In the genomic region with DNA sequence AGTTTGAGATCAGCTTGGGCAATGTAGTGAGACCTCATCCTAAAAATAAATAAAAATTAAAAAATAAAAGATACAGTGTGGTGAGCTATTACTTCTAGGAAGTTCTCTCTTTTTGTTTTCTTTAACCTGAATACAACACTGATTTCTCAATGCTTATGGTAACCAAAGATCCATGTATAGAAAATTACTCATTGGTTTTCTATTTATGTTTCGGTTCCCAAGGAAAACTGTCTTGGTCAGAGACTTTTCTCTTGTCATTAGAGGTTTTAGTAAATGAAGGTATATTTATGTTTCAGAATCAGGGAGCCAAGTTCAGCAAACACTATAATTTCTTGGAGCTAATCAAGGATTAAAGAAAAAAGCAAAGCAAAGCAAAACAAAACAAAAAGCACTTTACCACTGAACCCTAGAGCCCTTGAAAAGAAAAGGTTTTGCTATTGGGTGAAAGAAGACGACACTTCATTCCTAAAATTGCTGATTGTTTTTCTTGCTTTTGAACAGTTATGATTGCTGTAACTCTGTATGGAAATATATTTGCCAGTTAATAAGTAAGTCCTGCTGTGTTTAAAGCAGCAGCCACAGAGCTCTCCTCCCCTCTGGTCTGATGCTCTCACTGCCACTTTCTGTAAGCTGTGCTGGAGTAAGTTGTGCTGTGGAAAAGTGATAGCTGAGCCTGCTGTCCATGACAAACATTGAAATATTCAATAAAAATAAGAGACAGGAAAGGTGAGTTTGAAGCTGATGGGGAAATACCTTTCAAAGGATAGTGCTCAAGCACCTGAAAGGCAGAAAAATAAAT, we compare ENCODE assay signal across 16 cellular contexts.
A peak's percentile ranks its signal among the peaks of the same experiment; 100 is the strongest.
DNase-seq lines count a peak whose midpoint lies in the region; ATAC-seq and TF ChIP-seq lines count a peak whose summit lies in the region.
"Had no signal": no experiment of that assay in that cellular context is flagged by ENCODE, and none has a peak within 500 bp of the region (broad histone marks: within the 10 kb centered on the region; RNA-seq: fewer than 3 reads in every experiment).

No MANE protein-coding gene starts in this region.

- H3K27me3 Mint-ChIP-seq in T-helper 2 cell treated with Interferon-gamma antibody and Interleukin-4, amounts not matched to agents 5 μg/mL and 100 μg/mL, for 36 hours (ENCODE audit: low read depth) = peaks cover 23% of the 10 kb centered on the region
- peaks cover 23% of the 10 kb centered on the region for H3K27me3 Mint-ChIP-seq in activated naive CD4-positive, alpha-beta T cell treated with anti-CD3 and anti-CD28 coated beads for 36 hours (ENCODE audit: low read depth)
- H3K27me3 Mint-ChIP-seq: IgD-negative memory B cell had no signal

- POLR2A ChIA-PET in IMR-90 (lab: Charles Lee; ENCODE audit: unreplicated experiment) = no interaction called here

- peak overlapping the region; percentile 86 for H3K4me2 ChIP-seq in IMR-90 (ENCODE audit: low read depth, low read length)
- no peak overlapping the region for H3K4me2 ChIP-seq in osteoblast (ENCODE audit: insufficient read depth, low read length)

- no peaks in the 10 kb centered on the region for H3K36me3 Mint-ChIP-seq in T-helper 2 cell treated with Interferon-gamma antibody and Interleukin-4, amounts not matched to agents 5 μg/mL and 100 μg/mL, for 36 hours (ENCODE audit: low read depth)
- no peaks in the 10 kb centered on the region for H3K36me3 Mint-ChIP-seq in activated naive CD4-positive, alpha-beta T cell treated with anti-CD3 and anti-CD28 coated beads for 36 hours (ENCODE audit: low read depth)

- H3K79me1 ChIP-seq in IMR-90 (ENCODE audit: low read depth in 1 of 2, low read length in 2 of 2) = no peaks in the 10 kb centered on the region

- H3K56ac ChIP-seq in IMR-90 (ENCODE audit: extremely low read depth, insufficient read depth, low read length) = no peak overlapping the region

- no CpG with 5 or more reads among the region's 2 CpGs for WGBS in IMR-90 (ENCODE audit: extremely low coverage in 2 of 2, insufficient read length in 1 of 2), 2 experiments

- no peaks in the 10 kb centered on the region for H4K20me1 ChIP-seq in IMR-90 (ENCODE audit: insufficient read depth, low read length)
- no peaks in the 10 kb centered on the region for H4K20me1 ChIP-seq in osteoblast (ENCODE audit: insufficient read depth, low read length)

- no peak for TF ChIP-seq POLR2A in IMR-90 (IDR thresholded peaks at IDR 0.05; ENCODE audit: low read depth, low read length)

- no peak for TF ChIP-seq RAD21 in IMR-90 (IDR thresholded peaks at IDR 0.05; ENCODE audit: low read length)

- no peak overlapping the region; the same call in 1 of the 2 replicates for H3K23ac ChIP-seq in IMR-90 (ENCODE audit: low read depth, low read length)

- H3K27ac ChIP-seq in IMR-90 (ENCODE audit: insufficient read depth, low read length) (no peak overlapping the region), osteoblast (ENCODE audit: low read depth, low read length) (no peak overlapping the region)
- H3K27ac ChIP-seq: SJSA1 had no signal

- H3K4me3 Mint-ChIP-seq in T-helper 2 cell treated with Interferon-gamma antibody and Interleukin-4, amounts not matched to agents 5 μg/mL and 100 μg/mL, for 36 hours = no peak overlapping the region
- H3K4me3 Mint-ChIP-seq in activated naive CD4-positive, alpha-beta T cell treated with anti-CD3 and anti-CD28 coated beads for 36 hours = no peak overlapping the region
- H3K4me3 Mint-ChIP-seq: H9, IgD-negative memory B cell had no signal

- 0 out of 3 replicates have a peak overlapping the region, but pooled peaks have one; percentile 42 for H2BK15ac ChIP-seq in IMR-90 (ENCODE audit: low read depth, low read length)

- CTCF ChIA-PET in IMR-90 (lab: Yijun Ruan, JAX) = interaction anchor here (1.1 kb wide), 1 partner anchor 252 kb away, joined by 3 read pairs; no protein-coding TSS in a partner anchor
- CTCF ChIA-PET in activated naive CD4-positive, alpha-beta T cell treated with anti-CD3 and anti-CD28 coated beads for 36 hours (lab: Charles Lee) = no interaction called here

- H3K36me3 ChIP-seq in IMR-90 (ENCODE audit: control insufficient read depth, insufficient read depth, low read length) (no peaks in the 10 kb centered on the region), osteoblast (ENCODE audit: insufficient read depth, low read length) (no peaks in the 10 kb centered on the region)
- H3K36me3 ChIP-seq: SJSA1 had no signal

- no TSS peak for BruUV-seq in IMR-90 (replicated peaks; lab: Mats Ljungman, UMichigan)

- no peaks in the 10 kb centered on the region for H3K9me3 Mint-ChIP-seq in T-helper 2 cell treated with Interferon-gamma antibody and Interleukin-4, amounts not matched to agents 5 μg/mL and 100 μg/mL, for 36 hours
- no peaks in the 10 kb centered on the region for H3K9me3 Mint-ChIP-seq in activated naive CD4-positive, alpha-beta T cell treated with anti-CD3 and anti-CD28 coated beads for 36 hours
- H3K9me3 Mint-ChIP-seq: H9 had no signal

- H3K4ac ChIP-seq in IMR-90 (ENCODE audit: low read depth, low read length) = no peak overlapping the region

- no peak overlapping the region for H4K91ac ChIP-seq in IMR-90 (ENCODE audit: insufficient read depth, low read depth, low read length)

- dilution Hi-C loops in IMR-90 (cut with HindIII; ENCODE audit: low sequenced_read_pairs, unreplicated experiment) = no loop called here

- H3K4me1 Mint-ChIP-seq in T-helper 2 cell treated with Interferon-gamma antibody and Interleukin-4, amounts not matched to agents 5 μg/mL and 100 μg/mL, for 36 hours (ENCODE audit: low read depth) = no peaks in the 10 kb centered on the region
- no peaks in the 10 kb centered on the region for H3K4me1 Mint-ChIP-seq in activated naive CD4-positive, alpha-beta T cell treated with anti-CD3 and anti-CD28 coated beads for 36 hours (ENCODE audit: low read depth)

- no peaks in the 10 kb centered on the region for H3K9me3 ChIP-seq in IMR-90 (ENCODE audit: control insufficient read depth, insufficient read depth, low read length)
- no peaks in the 10 kb centered on the region for H3K9me3 ChIP-seq in osteoblast (ENCODE audit: low read depth, low read length)
- H3K9me3 ChIP-seq: SJSA1 had no signal

- in situ Hi-C loops in IMR-90 (cut with MboI; ENCODE audit: low sequenced_read_pairs) (no loop called here), G401 (cut with HindIII; ENCODE audit: low sequenced_read_pairs) (no loop called here)

- intact Hi-C loops in IMR-90 (cut with micrococcal nuclease) = no loop called here
- intact Hi-C loops in activated naive CD4-positive, alpha-beta T cell treated with anti-CD3 and anti-CD28 coated beads for 36 hours (cut with micrococcal nuclease) = no loop called here

- H2AFZ ChIP-seq in IMR-90 (replicated peaks; ENCODE audit: low read length, poor library complexity) (no peak overlapping the region), osteoblast (ENCODE audit: low read length) (peak overlapping the region; percentile 8)

- no peak overlapping the region for H3K27ac Mint-ChIP-seq in T-helper 2 cell treated with Interferon-gamma antibody and Interleukin-4, amounts not matched to agents 5 μg/mL and 100 μg/mL, for 36 hours
- no peak overlapping the region for H3K27ac Mint-ChIP-seq in activated naive CD4-positive, alpha-beta T cell treated with anti-CD3 and anti-CD28 coated beads for 36 hours
- H3K27ac Mint-ChIP-seq: H9, IgD-negative memory B cell had no signal

- peak overlapping the region; percentile 70; the same call in 1 of the 2 replicates for H3K18ac ChIP-seq in IMR-90 (ENCODE audit: low read depth, low read length)

- H3K14ac ChIP-seq in IMR-90 (replicated peaks; ENCODE audit: low read depth, low read length) = no peak overlapping the region

- H4K8ac ChIP-seq in IMR-90 (ENCODE audit: low read depth in 2 of 2, low read length in 2 of 2) = no peak overlapping the region

- no peaks in the 10 kb centered on the region for H3K27me3 ChIP-seq in IMR-90 (ENCODE audit: control insufficient read depth, insufficient read depth, low read length)
- no peaks in the 10 kb centered on the region for H3K27me3 ChIP-seq in osteoblast (ENCODE audit: insufficient read depth, low read length)
- H3K27me3 ChIP-seq: SJSA1 had no signal

- no peak overlapping the region for H2AK9ac ChIP-seq in IMR-90 (replicated peaks; ENCODE audit: low read depth, low read length, poor library complexity)

- H3K9ac ChIP-seq in IMR-90 (ENCODE audit: low read depth, low read length) = no peak overlapping the region

- TF ChIP-seq CTCF in IMR-90 (conservative IDR thresholded peaks at IDR 0.05; ENCODE audit: low read depth, low read length) (no peak), osteoblast (IDR thresholded peaks at IDR 0.05; ENCODE audit: extremely low read depth, low read depth, low read length) (no peak)

- H3K79me2 ChIP-seq in osteoblast (ENCODE audit: insufficient read depth, low read length) = no peaks in the 10 kb centered on the region

- H4K5ac ChIP-seq in IMR-90 (ENCODE audit: low read depth, low read length) = 0 out of 2 replicates have a peak overlapping the region, but pooled peaks have one; percentile 11

- no peak overlapping the region for H2BK120ac ChIP-seq in IMR-90 (ENCODE audit: low read depth, low read length)

- no peak overlapping the region for H2AK5ac ChIP-seq in IMR-90 (ENCODE audit: low read depth, low read length)

- H3K9me1 ChIP-seq in IMR-90 (ENCODE audit: insufficient read depth, low read length) = no peaks in the 10 kb centered on the region

- H2BK20ac ChIP-seq in IMR-90 (ENCODE audit: low read depth, low read length) = no peak overlapping the region

- H2BK5ac ChIP-seq in IMR-90 (ENCODE audit: low read depth, low read length, poor library complexity, severe bottlenecking) = no peak overlapping the region

- H3K4me3 ChIP-seq in IMR-90 (ENCODE audit: insufficient read depth, low read depth, low read length) (no peak overlapping the region), osteoblast (ENCODE audit: insufficient read depth, low read length) (no peak overlapping the region)
- H3K4me3 ChIP-seq: SJSA1 had no signal

- H3K4me1 ChIP-seq in IMR-90 (ENCODE audit: control insufficient read depth, insufficient read depth, low read length) = peaks cover 4% of the 10 kb centered on the region; the same call in 1 of the 2 replicates
- no peaks in the 10 kb centered on the region for H3K4me1 ChIP-seq in osteoblast (ENCODE audit: insufficient read depth, low read length)
- H3K4me1 ChIP-seq: SJSA1 had no signal

- peak; percentile 53; the same call in 1 of the 2 replicates for ATAC-seq in IMR-90 (ENCODE audit: low read depth)

- DNase-seq in ELR (ENCODE audit: low read depth) (peak; percentile 13), IMR-90 (peak; percentile 54), fibroblast of gingiva (ENCODE audit: low read depth) (peak; percentile 47), osteoblast (ENCODE audit: insufficient read length, low spot score, missing footprints) (no peak), G401 (ENCODE audit: low spot score) (no peak)
- no peak for DNase-seq in T-helper 2 cell treated with Interferon-gamma antibody and Interleukin-4, amounts not matched to agents 5 μg/mL and 100 μg/mL, for 36 hours (ENCODE audit: low spot score)
- no peak for DNase-seq in activated naive CD4-positive, alpha-beta T cell treated with anti-CD3 and anti-CD28 coated beads for 36 hours
- DNase-seq: COR-L47, DMS153, H9, NCI-H1105 treated with DMSO at 0.1 percent for 48 hours, NCI-H187, NCI-H446 treated with DMSO at 0.1 percent for 48 hours, NCI-H748 treated with DMSO at 0.1 percent for 48 hours had no signal

TF ChIP-seq in IMR-90, 13 proteins besides CTCF, POLR2A, EP300 and RAD21:
- no peak for TF ChIP-seq MAZ (IDR thresholded peaks at IDR 0.05; ENCODE audit: borderline replicate concordance, low read depth, low read length)
- TF ChIP-seq CEBPB (IDR thresholded peaks at IDR 0.05; ENCODE audit: low read depth, low read length) = 0 out of 2 replicates have a peak, but pooled peaks have one; percentile 21

Comparison
In these comparisons a context has a peak if more than half of its experiments do, and no peak if none do; other contexts are left out.
1. DNase-seq: peak in ELR (single experiment), IMR-90 (single experiment) and fibroblast of gingiva (single experiment); none in osteoblast (single experiment), T-helper 2 cell treated with Interferon-gamma antibody and Interleukin-4, amounts not matched to agents 5 μg/mL and 100 μg/mL, for 36 hours (single experiment), activated naive CD4-positive, alpha-beta T cell treated with anti-CD3 and anti-CD28 coated beads for 36 hours (single experiment) and G401 (single experiment).